Comparison of ENCODE assay signal across 11 cellular contexts in genomic region chr13:99577934-99578917, GRCh38. TPM values are rescaled to one million over a fixed set of nuclear protein-coding genes. Genes with fewer than 3 reads are reported as not detected.
DNase-seq lines count a peak whose midpoint lies in the region; ATAC-seq and TF ChIP-seq lines count a peak whose summit lies in the region.
"Had no signal": no experiment of that assay in that cellular context is flagged by ENCODE, and none has a peak within 500 bp of the region (broad histone marks: within the 10 kb centered on the region; RNA-seq: fewer than 3 reads in every experiment).

No MANE protein-coding gene starts in this region.

- no peaks in the 10 kb centered on the region for H3K9me3 ChIP-seq in ascending aorta
- no peaks in the 10 kb centered on the region for H3K9me3 ChIP-seq in T-helper 17 cell (ENCODE audit: control insufficient read depth, low read length, poor library complexity, severe bottlenecking)
- H3K9me3 ChIP-seq: HAP-1 had no signal

- H3K27me3 ChIP-seq in ascending aorta: no peaks in the 10 kb centered on the region

- H3K4me3 ChIP-seq in AG09309 (ENCODE audit: control insufficient read depth, low read depth, low read length): no peak overlapping the region
- H3K4me3 ChIP-seq in ascending aorta: no peak overlapping the region
- H3K4me3 ChIP-seq: HAP-1 had no signal

- peak; percentile 90 for ATAC-seq in left lobe of liver
- no peak for ATAC-seq in omental fat pad (ENCODE audit: low FRiP score)
- ATAC-seq in T-helper 17 cell: no peak
- ATAC-seq: stimulated activated memory B cell treated with anti-CD40 and anti-IgM and Interleukin-4, amounts not matched to agents 10 μg/mL and 1 μg/mL and 100 μg/mL, for 72 hours had no signal

- no peaks in the 10 kb centered on the region for H3K9me3 Mint-ChIP-seq in HFFc6
- H3K9me3 Mint-ChIP-seq: activated CD4-positive, alpha-beta memory T cell treated with anti-CD3 and anti-CD28 coated beads, Interleukin-2, amount 10 ng/mL, durations not matched to agents 7 days and 5 days; stimulated activated memory B cell treated with anti-CD40 and anti-IgM and Interleukin-4, amounts not matched to agents 10 μg/mL and 1 μg/mL and 100 μg/mL, for 72 hours had no signal

- H3K36me3 Mint-ChIP-seq in HFFc6 (ENCODE audit: low read depth): no peaks in the 10 kb centered on the region
- H3K36me3 Mint-ChIP-seq in T-helper 17 cell (ENCODE audit: low read depth): no peaks in the 10 kb centered on the region
- H3K36me3 Mint-ChIP-seq: stimulated activated memory B cell treated with anti-CD40 and anti-IgM and Interleukin-4, amounts not matched to agents 10 μg/mL and 1 μg/mL and 100 μg/mL, for 72 hours had no signal

- H3K27ac Mint-ChIP-seq in HFFc6 (no peak overlapping the region), T-helper 17 cell (no peak overlapping the region)
- H3K27ac Mint-ChIP-seq: activated CD4-positive, alpha-beta memory T cell treated with anti-CD3 and anti-CD28 coated beads, Interleukin-2, amount 10 ng/mL, durations not matched to agents 7 days and 5 days; stimulated activated memory B cell treated with anti-CD40 and anti-IgM and Interleukin-4, amounts not matched to agents 10 μg/mL and 1 μg/mL and 100 μg/mL, for 72 hours had no signal

- DNase-seq in AG09309 (ENCODE audit: low read depth) (no peak), HFFc6 (no peak), ascending aorta (ENCODE audit: low spot score in 2 of 2) (no peak), left lobe of liver (ENCODE audit: low spot score) (peak; percentile 76), omental fat pad (ENCODE audit: low spot score) (no peak), T-helper 17 cell (no peak), activated T-cell treated with anti-CD3 and anti-CD28 coated beads for 4 hours (no peak)
- no peak for DNase-seq in activated effector memory CD4-positive, alpha-beta T cell treated with Interleukin-2 at 50 U/mL for 16 hours
- DNase-seq: activated CD4-positive, alpha-beta memory T cell treated with anti-CD3 and anti-CD28 coated beads, Interleukin-2, amount 10 ng/mL, durations not matched to agents 7 days and 5 days had no signal

- peaks cover 9% of the 10 kb centered on the region for H3K27me3 Mint-ChIP-seq in HFFc6 (ENCODE audit: insufficient read depth)
- H3K27me3 Mint-ChIP-seq in T-helper 17 cell: no peaks in the 10 kb centered on the region
- H3K27me3 Mint-ChIP-seq: stimulated activated memory B cell treated with anti-CD40 and anti-IgM and Interleukin-4, amounts not matched to agents 10 μg/mL and 1 μg/mL and 100 μg/mL, for 72 hours had no signal

- peak; percentile 42 for TF ChIP-seq CTCF in AG09309 (IDR thresholded peaks at IDR 0.05; ENCODE audit: control insufficient read depth, insufficient read depth, low read depth, low read length, missing control alignments)
- peak; percentile 32 for TF ChIP-seq CTCF in HFFc6 (IDR thresholded peaks at IDR 0.05)
- TF ChIP-seq CTCF in ascending aorta (IDR thresholded peaks at IDR 0.05): peak in 2 of 3 experiments; percentile 26 to 52
- TF ChIP-seq CTCF in omental fat pad (IDR thresholded peaks at IDR 0.05): no peak

- H3K4me1 Mint-ChIP-seq in HFFc6 (ENCODE audit: low read depth) (no peaks in the 10 kb centered on the region; the same call in 1 of the 2 replicates), T-helper 17 cell (peaks cover 7% of the 10 kb centered on the region)
- H3K4me1 Mint-ChIP-seq: stimulated activated memory B cell treated with anti-CD40 and anti-IgM and Interleukin-4, amounts not matched to agents 10 μg/mL and 1 μg/mL and 100 μg/mL, for 72 hours had no signal

- no peak overlapping the region for H3K27ac ChIP-seq in ascending aorta

- H3K4me3 Mint-ChIP-seq in HFFc6: no peak overlapping the region
- no peak overlapping the region for H3K4me3 Mint-ChIP-seq in T-helper 17 cell
- H3K4me3 Mint-ChIP-seq: activated CD4-positive, alpha-beta memory T cell treated with anti-CD3 and anti-CD28 coated beads, Interleukin-2, amount 10 ng/mL, durations not matched to agents 7 days and 5 days; stimulated activated memory B cell treated with anti-CD40 and anti-IgM and Interleukin-4, amounts not matched to agents 10 μg/mL and 1 μg/mL and 100 μg/mL, for 72 hours had no signal

- no peaks in the 10 kb centered on the region for H3K36me3 ChIP-seq in ascending aorta
- H3K36me3 ChIP-seq: HAP-1 had no signal

- intact Hi-C loops in ascending aorta (cut with DNase I): no loop called here

- H3K4me1 ChIP-seq in ascending aorta: no peaks in the 10 kb centered on the region
- H3K4me1 ChIP-seq: HAP-1 had no signal

RNA-seq across cellular contexts. Expression of gene CLYBL, which starts 28.3 kb away (rescaled TPM):
- 1 to 10 TPM in 2 of 6 experiments, under 1 TPM in 4; 0.41 to 1.1 (median 0.77) TPM for total RNA-seq in HFFc6 (2021; fragmentation: NEBNext Ultra II Directional; extraction: Animal tissue kit (Norgen Biotek cat#: 25700))
- total RNA-seq in ascending aorta (15.2 TPM), left lobe of liver (45.0 TPM), omental fat pad (1 to 10 TPM; 2.2 to 7.7 (median 4.4) TPM), T-helper 17 cell (10 to 100 TPM; 12.8 to 14.5 TPM)

Comparison
In these comparisons a context has a peak if more than half of its experiments do, and no peak if none do; other contexts are left out.
1. CTCF ChIP-seq: peak in AG09309 (single experiment), HFFc6 (single experiment) and ascending aorta (2 of 3); none in omental fat pad (0 of 3).